In genomic region chr1:211331011-211331709, GRCh38 we compare ENCODE assay signal across 14 cellular contexts. TPM values are rescaled to one million over a fixed set of nuclear protein-coding genes. Genes with fewer than 3 reads are reported as not detected.
DNase-seq lines count a peak whose midpoint lies in the region; ATAC-seq lines count a peak whose summit lies in the region.
"Had no signal": no experiment of that assay in that cellular context is flagged by ENCODE, and none has a peak within 500 bp of the region (broad histone marks: within the 10 kb centered on the region; RNA-seq: fewer than 3 reads in every experiment).

No MANE protein-coding gene starts in this region.

- H3K4me1 Mint-ChIP-seq in activated T-cell treated with anti-CD3 and anti-CD28 coated beads, Interleukin-2, amount 50 U/mL, for 72 hours (ENCODE audit: low read depth) = peaks cover 85% of the 10 kb centered on the region
- peaks cover 85 to 92% (median 88%) of the 10 kb centered on the region in 3 donors for H3K4me1 Mint-ChIP-seq in T-cell
- peaks cover 79 to 82% of the 10 kb centered on the region in 2 donors for H3K4me1 Mint-ChIP-seq in effector memory CD8-positive, alpha-beta T cell (ENCODE audit: low read depth in 2 of 2)

- CTCF ChIA-PET in T-cell (lab: Charles Lee) = interaction anchor here in 1 of 2 donors (0.6 to 0.7 kb wide), 2 partner anchors 646 to 1087 kb away, joined by 3 read pairs; no protein-coding TSS in a partner anchor

- POLR2A ChIA-PET in T-cell (lab: Charles Lee) = interaction anchor here in 1 of 2 donors (0.9 kb wide), 1 partner anchor 16 kb away, joined by 3 read pairs; no protein-coding TSS in a partner anchor

- peaks cover 4 to 5% of the 10 kb centered on the region in 2 donors for H3K36me3 Mint-ChIP-seq in activated T-cell treated with anti-CD3 and anti-CD28 coated beads, Interleukin-2, amount 50 U/mL, for 72 hours (ENCODE audit: insufficient read depth in 2 of 2)
- H3K36me3 Mint-ChIP-seq in T-cell = no peaks in the 10 kb centered on the region
- peaks cover 22% of the 10 kb centered on the region for H3K36me3 Mint-ChIP-seq in effector memory CD8-positive, alpha-beta T cell (ENCODE audit: insufficient read depth)

- no peak for DNase-seq in activated T-cell treated with anti-CD3 and anti-CD28 coated beads, Interleukin-2, amount 50 U/mL, for 72 hours
- no peak for DNase-seq in activated T-cell treated with anti-CD3 and anti-CD28 coated beads, Interleukin-2, amount 50 U/mL, for 48 hours
- DNase-seq in T-cell = no peak
- no peak for DNase-seq in effector memory CD8-positive, alpha-beta T cell
- peak; percentile 82 for DNase-seq in stromal cell of bone marrow (ENCODE audit: low read depth)
- no peak for DNase-seq in HT-29 (ENCODE audit: low spot score)
- DNase-seq: activated gamma-delta T cell treated with Interleukin-2 at 50 U/mL for 16 hours, colonic mucosa, RPMI8226, uterus had no signal

- H3K27me3 Mint-ChIP-seq in activated T-cell treated with anti-CD3 and anti-CD28 coated beads, Interleukin-2, amount 50 U/mL, for 72 hours (ENCODE audit: low read depth) = no peaks in the 10 kb centered on the region
- no peaks in the 10 kb centered on the region for H3K27me3 Mint-ChIP-seq in T-cell
- no peaks in the 10 kb centered on the region for H3K27me3 Mint-ChIP-seq in effector memory CD8-positive, alpha-beta T cell

- no peak for ATAC-seq in activated T-cell treated with anti-CD3 and anti-CD28 coated beads, Interleukin-2, amount 50 U/mL, for 72 hours (replicated peaks in 1 of 2)
- ATAC-seq in T-cell (replicated peaks in 1 of 4) = no peak
- ATAC-seq in effector memory CD8-positive, alpha-beta T cell (replicated peaks) = no peak
- no peak for ATAC-seq in GM18868 (IDR thresholded peaks at IDR 0.05; ENCODE audit: unreplicated experiment)
- no peak for ATAC-seq in GM21825 (IDR thresholded peaks at IDR 0.05; ENCODE audit: unreplicated experiment)
- ATAC-seq: gastroesophageal sphincter had no signal

- peak overlapping the region; percentile 90 for H3K27ac Mint-ChIP-seq in activated T-cell treated with anti-CD3 and anti-CD28 coated beads, Interleukin-2, amount 50 U/mL, for 72 hours
- peak overlapping the region; percentile 91 to 92 for H3K27ac Mint-ChIP-seq in T-cell
- peak overlapping the region; percentile 81 to 98 for H3K27ac Mint-ChIP-seq in effector memory CD8-positive, alpha-beta T cell

- H3K9me3 Mint-ChIP-seq in activated T-cell treated with anti-CD3 and anti-CD28 coated beads, Interleukin-2, amount 50 U/mL, for 72 hours = no peaks in the 10 kb centered on the region
- no peaks in the 10 kb centered on the region for H3K9me3 Mint-ChIP-seq in T-cell
- H3K9me3 Mint-ChIP-seq in effector memory CD8-positive, alpha-beta T cell = no peaks in the 10 kb centered on the region
- H3K9me3 Mint-ChIP-seq: neural crest cell had no signal

- peak overlapping the region; percentile 92 to 95 for H3K4me3 Mint-ChIP-seq in activated T-cell treated with anti-CD3 and anti-CD28 coated beads, Interleukin-2, amount 50 U/mL, for 72 hours
- peak overlapping the region; percentile 92 to 95 (median 95) for H3K4me3 Mint-ChIP-seq in T-cell
- peak overlapping the region; percentile 94 to 96 for H3K4me3 Mint-ChIP-seq in effector memory CD8-positive, alpha-beta T cell

RNA-seq across cellular contexts. Expression of gene TRAF5, which starts 4.5 kb away (rescaled TPM):
- 10 to 100 TPM; 28.8 to 38.6 TPM for total RNA-seq in activated T-cell treated with anti-CD3 and anti-CD28 coated beads, Interleukin-2, amount 50 U/mL, for 72 hours
- 10 to 100 TPM; 49.5 to 64.5 (median 57.2) TPM for total RNA-seq in T-cell
- 9.4 and 10.5 TPM in 2 replicates for total RNA-seq in HT-29 (2014; rRNA removed; shearing (Covaris generic))
